Comparison of ENCODE assay signal across 9 cellular contexts in genomic region chr2:158191076-158191566, GRCh38.
DNase-seq lines count a peak whose midpoint lies in the region; ATAC-seq, FAIRE-seq and TF ChIP-seq lines count a peak whose summit lies in the region.
"Had no signal": no experiment of that assay in that cellular context is flagged by ENCODE, and none has a peak within 500 bp of the region (broad histone marks: within the 10 kb centered on the region; RNA-seq: fewer than 3 reads in every experiment).

No MANE protein-coding gene starts in this region.

- peak overlapping the region; percentile 73 for H3K27ac ChIP-seq in KMS-11
- no peak overlapping the region for H3K27ac ChIP-seq in mammary epithelial cell (ENCODE audit: insufficient read depth, low read depth, low read length)
- H3K27ac ChIP-seq in small intestine (ENCODE audit: low read depth in 1 of 2, low read length in 1 of 2), result peak overlapping the region in 1 of 2 donors; percentile 31

- FAIRE-seq in small intestine (lab: Jason Lieb, UNC), result no peak

- no peak for DNase-seq in mammary epithelial cell
- peak; percentile 14 to 21 for DNase-seq in stimulated activated CD4-positive, alpha-beta T cell treated with anti-CD3 and anti-CD28 coated beads, Interleukin-2, amount 100 ng/mL, for 24 hours
- DNase-seq in NK-92 (lab: John Stamatoyannopoulos, UW; ENCODE audit: unreplicated experiment), result no peak
- no peak for DNase-seq in small intestine
- no peak for DNase-seq in mucosa of gallbladder (ENCODE audit: low spot score)

- H3K79me2 ChIP-seq in KMS-11 (ENCODE audit: insufficient read depth, low read depth), result no peaks in the 10 kb centered on the region
- no peaks in the 10 kb centered on the region for H3K79me2 ChIP-seq in mammary epithelial cell (ENCODE audit: insufficient read depth, low read length)

- TF ChIP-seq CTCF in KMS-11 (conservative IDR thresholded peaks at IDR 0.05; ENCODE audit: low read depth, low read length) (no peak), mammary epithelial cell (conservative IDR thresholded peaks at IDR 0.05 in 1 of 2, IDR thresholded peaks at IDR 0.05 in 1 of 2; ENCODE audit: extremely low read depth in 1 of 2, insufficient read depth in 1 of 2, low read depth in 1 of 2, low read length in 2 of 2) (no peak)

- CTCF ChIA-PET in mammary epithelial cell (lab: Charles Lee; ENCODE audit: low non-redundant PET), result no interaction called here

- intact Hi-C loops in mammary epithelial cell (cut with micrococcal nuclease), result no loop called here

- H3K27me3 ChIP-seq in KMS-11 (ENCODE audit: insufficient read depth, low read depth) (no peaks in the 10 kb centered on the region), mammary epithelial cell (ENCODE audit: insufficient read depth, low read length) (peaks cover 3% of the 10 kb centered on the region), small intestine (ENCODE audit: control insufficient read depth in 2 of 2, insufficient read depth in 2 of 2, low read length in 2 of 2) (no peaks in the 10 kb centered on the region)
- H3K27me3 ChIP-seq: Peyer's patch had no signal

- H3K9me3 ChIP-seq in mammary epithelial cell (replicated peaks; ENCODE audit: insufficient read depth, low read length) (no peaks in the 10 kb centered on the region), small intestine (ENCODE audit: control insufficient read depth, low read depth) (no peaks in the 10 kb centered on the region)
- H3K9me3 ChIP-seq: Peyer's patch had no signal

- H3K9ac ChIP-seq in KMS-11 (peak overlapping the region; percentile 16; the same call in 1 of the 2 replicates), mammary epithelial cell (ENCODE audit: insufficient read depth, low read length) (no peak overlapping the region)

- H3K4me1 ChIP-seq in KMS-11 (ENCODE audit: low read depth, poor library complexity, severe bottlenecking) (peaks cover 78% of the 10 kb centered on the region), mammary epithelial cell (ENCODE audit: insufficient read depth, low read length) (no peaks in the 10 kb centered on the region), small intestine (ENCODE audit: control insufficient read depth in 2 of 2, insufficient read depth in 1 of 2, low read depth in 1 of 2, low read length in 1 of 2) (no peaks in the 10 kb centered on the region)

- in situ Hi-C loops in mammary epithelial cell (cut with MboI; ENCODE audit: low sequenced_read_pairs in 2 of 2), result no loop called here

- ATAC-seq in GM18502 (IDR thresholded peaks at IDR 0.05; ENCODE audit: poor library complexity, unreplicated experiment) (peak; percentile 81), GM21737 (IDR thresholded peaks at IDR 0.05; ENCODE audit: unreplicated experiment) (peak; percentile 71)

- no peaks in the 10 kb centered on the region for H3K36me3 ChIP-seq in KMS-11 (ENCODE audit: insufficient read depth)
- no peaks in the 10 kb centered on the region for H3K36me3 ChIP-seq in mammary epithelial cell (ENCODE audit: insufficient read depth, low read length)
- no peaks in the 10 kb centered on the region for H3K36me3 ChIP-seq in small intestine (ENCODE audit: control insufficient read depth in 2 of 2, insufficient read depth in 2 of 2, low read length in 2 of 2)
- H3K36me3 ChIP-seq: Peyer's patch had no signal

- H3K4me2 ChIP-seq in KMS-11 (peak overlapping the region; percentile 92), mammary epithelial cell (ENCODE audit: insufficient read depth, low read depth, low read length) (peak overlapping the region; percentile 41)

- H3K4me3 ChIP-seq in KMS-11 (IDR thresholded peaks at IDR 0.05; ENCODE audit: insufficient read depth, low read depth, low read length) (peak overlapping the region; percentile 63), mammary epithelial cell (replicated peaks in 1 of 3; ENCODE audit: insufficient read depth in 1 of 3, low read depth in 2 of 3, low read length in 3 of 3) (no peak overlapping the region), small intestine (ENCODE audit: low read depth in 1 of 2, low read length in 2 of 2) (no peak overlapping the region)
- H3K4me3 ChIP-seq: Peyer's patch had no signal

- BruUV-seq in mammary epithelial cell (replicated peaks; lab: Mats Ljungman, UMichigan), result no TSS peak

- H2AFZ ChIP-seq in KMS-11 (ENCODE audit: low read depth) (no peak overlapping the region), mammary epithelial cell (ENCODE audit: low read depth, low read length) (peak overlapping the region; percentile 18)

- H4K20me1 ChIP-seq in KMS-11 (ENCODE audit: insufficient read depth) (no peaks in the 10 kb centered on the region), mammary epithelial cell (ENCODE audit: insufficient read depth, low read length) (no peaks in the 10 kb centered on the region)

- dilution Hi-C loops in mammary epithelial cell (cut with HindIII; ENCODE audit: low sequenced_read_pairs), result no loop called here

- WGBS in mammary epithelial cell (ENCODE audit: low coverage, missing lambda C conversion rate), result 8% methylated on average over 5 of the region's 5 CpGs
- WGBS in small intestine, 3 donors, result 15 to 40% (median 29%) methylated on average over 5 of the region's 5 CpGs

Comparison
In these comparisons a context has a peak if more than half of its experiments do, and no peak if none do; other contexts are left out.
1. DNase-seq: peak in stimulated activated CD4-positive, alpha-beta T cell treated with anti-CD3 and anti-CD28 coated beads, Interleukin-2, amount 100 ng/mL, for 24 hours (2 of 2); none in mammary epithelial cell (single experiment), NK-92 (single experiment), small intestine (single experiment) and mucosa of gallbladder (single experiment).